ENCODE assay signal across 8 cellular contexts in the genomic region with DNA sequence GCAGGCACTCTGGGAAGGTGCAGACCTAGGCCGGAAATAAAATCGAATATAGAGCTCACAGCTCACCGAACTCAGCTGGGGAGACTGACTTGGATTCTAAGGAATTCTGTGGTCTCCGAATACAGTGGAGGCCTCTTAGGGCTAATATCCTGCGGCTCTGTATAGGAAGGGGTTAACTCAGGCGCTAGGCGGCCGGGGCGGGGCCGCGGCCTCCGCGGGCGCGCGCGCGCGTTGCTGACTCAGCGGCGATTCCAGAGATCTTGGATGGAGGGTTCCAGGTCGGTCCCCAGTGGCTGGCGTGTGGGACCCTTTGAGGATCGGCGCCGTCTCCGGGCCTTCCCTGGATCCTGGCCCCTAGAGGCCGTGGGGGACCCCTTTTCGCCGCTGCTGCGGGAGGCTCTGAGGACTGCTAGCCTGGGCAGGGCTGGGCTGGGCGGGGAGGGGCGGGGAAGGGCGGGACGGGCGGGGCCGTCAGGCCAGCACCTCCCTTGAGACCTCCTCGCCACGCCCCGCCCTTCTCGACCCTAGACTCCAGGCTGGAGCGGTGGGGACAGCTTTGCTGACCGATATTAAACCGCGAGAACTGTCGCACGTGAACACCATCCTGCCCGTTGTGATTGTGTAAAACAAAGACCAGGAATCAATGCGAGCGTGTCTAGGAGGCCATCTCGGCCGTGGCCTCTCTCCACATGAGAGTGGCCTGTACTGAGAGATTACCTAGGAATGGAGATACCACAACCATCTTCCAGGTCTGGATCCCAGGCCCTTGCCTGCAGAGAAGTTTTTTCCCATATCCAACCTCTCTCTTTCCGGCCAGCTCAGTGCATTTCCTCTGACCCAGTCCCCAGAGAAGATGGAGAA. TPM values are rescaled to one million over a fixed set of nuclear protein-coding genes. Genes with fewer than 3 reads are reported as not detected.
A peak's percentile ranks its signal among the peaks of the same experiment; 100 is the strongest.
DNase-seq lines count a peak whose midpoint lies in the region; ATAC-seq, FAIRE-seq and TF ChIP-seq lines count a peak whose summit lies in the region.

No MANE protein-coding gene starts in this region.

- peak overlapping the region; percentile 89 for H2BK5ac ChIP-seq in IMR-90 (ENCODE audit: low read depth, low read length, poor library complexity, severe bottlenecking)

- H3K14ac ChIP-seq in IMR-90 (replicated peaks; ENCODE audit: low read depth, low read length), result peak overlapping the region; percentile 72

- peaks cover 6% of the 10 kb centered on the region; the same call in 1 of the 2 replicates for H3K36me3 ChIP-seq in IMR-90 (ENCODE audit: control insufficient read depth, insufficient read depth, low read length)
- H3K36me3 ChIP-seq in OCI-LY1 (ENCODE audit: insufficient read depth, low read length), result no peaks in the 10 kb centered on the region
- H3K36me3 ChIP-seq in endothelial cell of umbilical vein (ENCODE audit: control insufficient read depth in 2 of 2, extremely low read depth in 1 of 2, insufficient read depth in 2 of 2, low read length in 2 of 2), result peaks cover 0 to 3% of the 10 kb centered on the region in 2 experiments
- peaks cover 5% of the 10 kb centered on the region for H3K36me3 ChIP-seq in mesodermal cell (ENCODE audit: control insufficient read depth, insufficient read depth, low read length)

- H4K91ac ChIP-seq in IMR-90 (ENCODE audit: insufficient read depth, low read depth, low read length), result peak overlapping the region; percentile 90

- peak overlapping the region; percentile 82 for H4K5ac ChIP-seq in IMR-90 (ENCODE audit: low read depth, low read length)

- TF ChIP-seq RAD21 in IMR-90 (IDR thresholded peaks at IDR 0.05; ENCODE audit: low read length), result no peak

- H3K9me3 ChIP-seq in IMR-90 (ENCODE audit: control insufficient read depth, insufficient read depth, low read length) (no peaks in the 10 kb centered on the region), OCI-LY1 (ENCODE audit: low read length) (no peaks in the 10 kb centered on the region), endothelial cell of umbilical vein (replicated peaks; ENCODE audit: control insufficient read depth, insufficient read depth, low read length) (no peaks in the 10 kb centered on the region), mesodermal cell (ENCODE audit: control insufficient read depth, low read length) (no peaks in the 10 kb centered on the region)

- peak overlapping the region; percentile 90 for H2BK120ac ChIP-seq in IMR-90 (ENCODE audit: low read depth, low read length)

- TF ChIP-seq CTCF in IMR-90 (conservative IDR thresholded peaks at IDR 0.05; ENCODE audit: low read depth, low read length) (no peak), OCI-LY1 (IDR thresholded peaks at IDR 0.05; ENCODE audit: low read length) (no peak), endothelial cell of umbilical vein (IDR thresholded peaks at IDR 0.05; ENCODE audit: extremely low read depth in 1 of 2, insufficient read depth in 1 of 2, low read depth in 1 of 2, low read length in 2 of 2) (no peak)

- H3K9ac ChIP-seq in IMR-90 (ENCODE audit: low read depth, low read length) (peak overlapping the region; percentile 93), OCI-LY1 (ENCODE audit: low read length) (peak overlapping the region; percentile 72), endothelial cell of umbilical vein (replicated peaks; ENCODE audit: extremely low read depth, insufficient read depth, low read length) (peak overlapping the region; percentile 62)

- H3K9me1 ChIP-seq in IMR-90 (ENCODE audit: insufficient read depth, low read length) (peaks cover 16% of the 10 kb centered on the region), endothelial cell of umbilical vein (replicated peaks; ENCODE audit: control insufficient read depth, extremely low read depth, insufficient read depth, low read length) (no peaks in the 10 kb centered on the region)

- TF ChIP-seq POLR2A in GM18505 (IDR thresholded peaks at IDR 0.05; ENCODE audit: borderline replicate concordance, extremely low read depth, insufficient read depth, insufficient read length), result peak; percentile 66
- TF ChIP-seq POLR2A in IMR-90 (IDR thresholded peaks at IDR 0.05; ENCODE audit: low read depth, low read length), result peak; percentile 30; the same call in 1 of the 2 replicates
- TF ChIP-seq POLR2A in endothelial cell of umbilical vein (IDR thresholded peaks at IDR 0.05; ENCODE audit: low read depth, low read length), result peak; percentile 0

- peak overlapping the region; percentile 89 for H3K56ac ChIP-seq in IMR-90 (ENCODE audit: extremely low read depth, insufficient read depth, low read length)

- H3K4ac ChIP-seq in IMR-90 (ENCODE audit: low read depth, low read length), result peak overlapping the region; percentile 90

- H3K9me2 ChIP-seq in OCI-LY1 (ENCODE audit: low read depth, low read length), result no peaks in the 10 kb centered on the region

- H2AK5ac ChIP-seq in IMR-90 (ENCODE audit: low read depth, low read length), result peak overlapping the region; percentile 65; the same call in 1 of the 2 replicates

- peaks cover 15 to 70% of the 10 kb centered on the region in 2 experiments; a peak in 3 of 4 replicates for H3K79me1 ChIP-seq in IMR-90 (ENCODE audit: low read depth in 1 of 2, low read length in 2 of 2)

- H3K4me1 ChIP-seq in IMR-90 (ENCODE audit: control insufficient read depth, insufficient read depth, low read length) (peaks cover 39% of the 10 kb centered on the region), OCI-LY1 (ENCODE audit: insufficient read depth, low read length, severe bottlenecking) (peaks cover 64% of the 10 kb centered on the region), endothelial cell of umbilical vein (ENCODE audit: control insufficient read depth, extremely low read depth, insufficient read depth, low read length) (peaks cover 46% of the 10 kb centered on the region), mesodermal cell (ENCODE audit: control insufficient read depth, insufficient read depth, low read length, poor library complexity, severe bottlenecking) (peaks cover 41% of the 10 kb centered on the region)

- H2AK9ac ChIP-seq in IMR-90 (replicated peaks; ENCODE audit: low read depth, low read length, poor library complexity), result peak overlapping the region; percentile 92

- H4K20me1 ChIP-seq in IMR-90 (ENCODE audit: insufficient read depth, low read length) (peaks cover 32% of the 10 kb centered on the region), OCI-LY1 (ENCODE audit: insufficient read depth, low read length) (no peaks in the 10 kb centered on the region), endothelial cell of umbilical vein (replicated peaks; ENCODE audit: control insufficient read depth, extremely low read depth, insufficient read depth, low read length) (no peaks in the 10 kb centered on the region)

- peak overlapping the region; percentile 48; the same call in 1 of the 3 replicates for H2BK15ac ChIP-seq in IMR-90 (ENCODE audit: low read depth, low read length)

- peak overlapping the region; percentile 91 for H3K18ac ChIP-seq in IMR-90 (ENCODE audit: low read depth, low read length)

- H3K27ac ChIP-seq in IMR-90 (ENCODE audit: insufficient read depth, low read length), result peak overlapping the region; percentile 99
- H3K27ac ChIP-seq in OCI-LY1 (ENCODE audit: low read depth, low read length, poor library complexity, severe bottlenecking), result peak overlapping the region; percentile 64
- peak overlapping the region; percentile 48 for H3K27ac ChIP-seq in endothelial cell of umbilical vein (ENCODE audit: insufficient read depth, low read depth, low read length)
- H3K27ac ChIP-seq in mesodermal cell (ENCODE audit: low read depth, low read length, severe bottlenecking), result peak overlapping the region; percentile 90

- H2BK20ac ChIP-seq in IMR-90 (ENCODE audit: low read depth, low read length), result peak overlapping the region; percentile 63; the same call in 1 of the 2 replicates

- peak; percentile 26 for ATAC-seq in GM18505 (IDR thresholded peaks at IDR 0.05; ENCODE audit: unreplicated experiment)
- ATAC-seq in IMR-90 (ENCODE audit: low read depth), result peak; percentile 39
- ATAC-seq in HG02623 (IDR thresholded peaks at IDR 0.05; ENCODE audit: unreplicated experiment), result no peak

- CTCF ChIA-PET in IMR-90 (lab: Yijun Ruan, JAX), result interaction anchor here (3.8 kb wide), 1 partner anchor 100 kb away, joined by 15 read pairs; no protein-coding TSS in a partner anchor
- CTCF ChIA-PET in endothelial cell of umbilical vein (lab: Charles Lee), result interaction anchor here (0.8 to 8.3 kb wide), 6 partner anchors 15 to 124 kb away, joined by 4 to 235 read pairs (median 9); a partner anchor contains a TSS

- H3K4me3 ChIP-seq in IMR-90 (ENCODE audit: insufficient read depth, low read depth, low read length) (peak overlapping the region; percentile 88), OCI-LY1 (ENCODE audit: low read depth, low read length, poor library complexity, severe bottlenecking) (peak overlapping the region; percentile 64), endothelial cell of umbilical vein (replicated peaks in 1 of 3; ENCODE audit: insufficient read depth in 1 of 3, low read depth in 1 of 3, low read length in 3 of 3) (peak overlapping the region in 2 of 3 experiments; percentile 25 to 61), mesodermal cell (ENCODE audit: extremely low read depth, insufficient read depth, low read length, poor library complexity, severe bottlenecking) (peak overlapping the region; percentile 42)

- dilution Hi-C loops in IMR-90 (cut with HindIII; ENCODE audit: low sequenced_read_pairs, unreplicated experiment) (no loop called here), endothelial cell of umbilical vein (cut with MboI; ENCODE audit: extremely low pct_ligation_motif_present, low sequenced_read_pairs) (no loop called here)

- H3K27me3 ChIP-seq in IMR-90 (ENCODE audit: control insufficient read depth, insufficient read depth, low read length) (no peaks in the 10 kb centered on the region), OCI-LY1 (ENCODE audit: insufficient read depth, low read length) (peaks cover 7% of the 10 kb centered on the region; the same call in 1 of the 2 replicates), endothelial cell of umbilical vein (ENCODE audit: control insufficient read depth in 2 of 2, insufficient read depth in 2 of 2, low read length in 2 of 2) (no peaks in the 10 kb centered on the region)

- peak overlapping the region; percentile 86 to 94 for H4K8ac ChIP-seq in IMR-90 (ENCODE audit: low read depth in 2 of 2, low read length in 2 of 2)

- no TSS peak for BruUV-seq in IMR-90 (replicated peaks; lab: Mats Ljungman, UMichigan)
- TSS peak; percentile 97 for BruUV-seq in endothelial cell of umbilical vein (replicated peaks; lab: Mats Ljungman, UMichigan)

- no peaks in the 10 kb centered on the region for H3F3A ChIP-seq in OCI-LY1 (ENCODE audit: insufficient read depth, low read length)

- intact Hi-C loops in IMR-90 (cut with micrococcal nuclease), result loop anchor here (2.0 kb wide), 1 partner anchor 69 kb away; a partner anchor contains a TSS
- intact Hi-C loops in endothelial cell of umbilical vein (cut with micrococcal nuclease), result loop anchor here (1.0 to 5.0 kb wide), 5 partner anchors 17 to 356 kb away; a partner anchor contains a TSS

- peak overlapping the region; percentile 61 for H3K23ac ChIP-seq in IMR-90 (ENCODE audit: low read depth, low read length)

- peak; percentile 92 for FAIRE-seq in endothelial cell of umbilical vein (lab: Jason Lieb, UNC)

- H3K4me2 ChIP-seq in IMR-90 (ENCODE audit: low read depth, low read length) (peak overlapping the region; percentile 95), OCI-LY1 (ENCODE audit: low read length) (peak overlapping the region; percentile 87), endothelial cell of umbilical vein (ENCODE audit: insufficient read depth, low read length) (peak overlapping the region; percentile 31)

- DNase-seq in IMR-90 (peak; percentile 73), activated T-cell treated with anti-CD3 and anti-CD28 coated beads for 24 hours (ENCODE audit: low read depth) (peak; percentile 71), endothelial cell of umbilical vein (ENCODE audit: low read depth, low spot score) (peak; percentile 81)
- DNase-seq in stimulated activated CD8-positive, alpha-beta memory T cell treated with anti-CD3 and anti-CD28 coated beads, Interleukin-15, amount 100 ng/mL, for 4 hours (ENCODE audit: low read depth in 2 of 2), result peak; percentile 46 to 56

- 1% methylated on average over 22 of the region's 53 CpGs; no CpG with 5 or more reads in 1 of the 2 experiments for WGBS in IMR-90 (ENCODE audit: extremely low coverage in 2 of 2, insufficient read length in 1 of 2), 2 experiments
- WGBS in mesodermal cell (ENCODE audit: insufficient coverage in 2 of 2), 2 experiments, result 1% methylated on average over 40 to 47 of the region's 53 CpGs

- POLR2A ChIA-PET in IMR-90 (lab: Charles Lee; ENCODE audit: unreplicated experiment), result interaction anchor here (0.6 to 1.4 kb wide), 3 partner anchors 69 to 124 kb away, joined by 3 read pairs; a partner anchor contains a TSS
- POLR2A ChIA-PET in endothelial cell of umbilical vein (lab: Charles Lee), result interaction anchor here (0.7 to 1.2 kb wide), 3 partner anchors 22 to 100 kb away, joined by 3 to 4 read pairs (median 3); a partner anchor contains a TSS

- H2AFZ ChIP-seq in IMR-90 (replicated peaks; ENCODE audit: low read length, poor library complexity) (peak overlapping the region; percentile 87), OCI-LY1 (ENCODE audit: low read length) (no peak overlapping the region), endothelial cell of umbilical vein (ENCODE audit: low read depth, low read length) (peak overlapping the region; percentile 39)

- H3K79me2 ChIP-seq in OCI-LY1 (ENCODE audit: insufficient read depth, low read length) (no peaks in the 10 kb centered on the region), endothelial cell of umbilical vein (ENCODE audit: control insufficient read depth, insufficient read depth, low read length) (no peaks in the 10 kb centered on the region)

- in situ Hi-C loops in IMR-90 (cut with MboI; ENCODE audit: low sequenced_read_pairs), result loop anchor here (25.0 kb wide), 1 partner anchor 634 kb away; no protein-coding TSS in a partner anchor

RNA-seq across cellular contexts. Expression of a gene that starts 1.4 kb away (rescaled TPM):
- 2.5 and 2.9 TPM in 2 replicates for total RNA-seq in IMR-90 (2012; rRNA removed)
- 10.5 and 13.2 TPM in 2 replicates for polyA plus RNA-seq in IMR-90 (2012; rRNA removed)
- polyA plus RNA-seq in IMR-90 (2012; cell fraction: cytosol; rRNA removed), result 10.2 and 13.4 TPM in 2 replicates
- polyA plus RNA-seq in IMR-90 (2012; cell fraction: nucleus; rRNA removed; ENCODE audit: low replicate concordance), result 19.1 and 48.9 TPM in 2 replicates
- 11.3 and 13.2 TPM in 2 replicates for total RNA-seq in endothelial cell of umbilical vein
- polyA plus RNA-seq in endothelial cell of umbilical vein, result 5.4 and 6.8 TPM in 2 replicates
- 2.4 and 3.6 TPM in 2 replicates for polyA plus RNA-seq in endothelial cell of umbilical vein (2011; cell fraction: cytosol; rRNA removed)
- polyA plus RNA-seq in endothelial cell of umbilical vein (2011; cell fraction: nucleus; rRNA removed), result 5.3 and 6.6 TPM in 2 replicates
- 5.4 and 9.0 TPM in 2 replicates for polyA plus RNA-seq in endothelial cell of umbilical vein (2012)
- 2.5 and 3.3 TPM in 2 replicates for polyA minus RNA-seq in endothelial cell of umbilical vein
- polyA minus RNA-seq in endothelial cell of umbilical vein (2011; cell fraction: cytosol; rRNA and poly(A)+ RNA removed), result 21.0 TPM
- 1.9 and 2.5 TPM in 2 replicates for polyA minus RNA-seq in endothelial cell of umbilical vein (2011; cell fraction: nucleus; rRNA and poly(A)+ RNA removed)
- polyA plus RNA-seq in mesodermal cell (2013, experiment 1 of 2), result 17.2 TPM
- polyA plus RNA-seq in mesodermal cell (2013, experiment 2 of 2), result 12.4 TPM

RNA-seq across cellular contexts. Expression of a gene that starts 3.5 kb away (rescaled TPM):
- total RNA-seq in IMR-90 (2012; rRNA removed) (0.36 and 0.56 TPM in 2 replicates), endothelial cell of umbilical vein (1.3 TPM in 1 of 2 replicates, not detected in the other)
- polyA plus RNA-seq in IMR-90 (2012; rRNA removed) (2.4 and 3.0 TPM in 2 replicates), endothelial cell of umbilical vein (1.1 and 1.4 TPM in 2 replicates)
- 2.4 and 5.9 TPM in 2 replicates for polyA plus RNA-seq in IMR-90 (2012; cell fraction: cytosol; rRNA removed)
- 6.1 and 16.6 TPM in 2 replicates for polyA plus RNA-seq in IMR-90 (2012; cell fraction: nucleus; rRNA removed; ENCODE audit: low replicate concordance)
- 0.49 and 1.0 TPM in 2 replicates for polyA plus RNA-seq in endothelial cell of umbilical vein (2011; cell fraction: cytosol; rRNA removed)
- polyA plus RNA-seq in endothelial cell of umbilical vein (2011; cell fraction: nucleus; rRNA removed), result 0.49 and 1.1 TPM in 2 replicates
- 2.1 and 4.5 TPM in 2 replicates for polyA plus RNA-seq in endothelial cell of umbilical vein (2012)
- polyA minus RNA-seq in endothelial cell of umbilical vein, result 0.36 and 0.55 TPM in 2 replicates
- not detected for polyA minus RNA-seq in endothelial cell of umbilical vein (2011; cell fraction: cytosol; rRNA and poly(A)+ RNA removed)
- 0.29 and 0.63 TPM in 2 replicates for polyA minus RNA-seq in endothelial cell of umbilical vein (2011; cell fraction: nucleus; rRNA and poly(A)+ RNA removed)
- polyA plus RNA-seq in mesodermal cell (2013, experiment 1 of 2), result 1.1 TPM
- polyA plus RNA-seq in mesodermal cell (2013, experiment 2 of 2), result 1.8 TPM

RNA-seq across cellular contexts. Expression of a gene that starts 4.2 kb away (rescaled TPM):
- 10.6 and 12.2 TPM in 2 replicates for total RNA-seq in IMR-90 (2012; rRNA removed)
- polyA plus RNA-seq in IMR-90 (2012; rRNA removed), result 72.2 and 77.0 TPM in 2 replicates
- polyA plus RNA-seq in IMR-90 (2012; cell fraction: cytosol; rRNA removed), result 58.1 and 68.2 TPM in 2 replicates
- polyA plus RNA-seq in IMR-90 (2012; cell fraction: nucleus; rRNA removed; ENCODE audit: low replicate concordance), result 165 and 241 TPM in 2 replicates
- total RNA-seq in endothelial cell of umbilical vein, result 3.6 and 44.8 TPM in 2 replicates
- polyA plus RNA-seq in endothelial cell of umbilical vein, result 26.3 and 27.3 TPM in 2 replicates
- polyA plus RNA-seq in endothelial cell of umbilical vein (2011; cell fraction: cytosol; rRNA removed), result 16.5 and 18.9 TPM in 2 replicates
- 73.5 and 81.1 TPM in 2 replicates for polyA plus RNA-seq in endothelial cell of umbilical vein (2011; cell fraction: nucleus; rRNA removed)
- 40.8 and 55.4 TPM in 2 replicates for polyA plus RNA-seq in endothelial cell of umbilical vein (2012)
- polyA minus RNA-seq in endothelial cell of umbilical vein, result 28.1 and 29.9 TPM in 2 replicates
- 1.2 TPM for polyA minus RNA-seq in endothelial cell of umbilical vein (2011; cell fraction: cytosol; rRNA and poly(A)+ RNA removed)
- 17.0 and 20.2 TPM in 2 replicates for polyA minus RNA-seq in endothelial cell of umbilical vein (2011; cell fraction: nucleus; rRNA and poly(A)+ RNA removed)
- polyA plus RNA-seq in mesodermal cell (2013, experiment 1 of 2), result 14.5 TPM
- 13.9 TPM for polyA plus RNA-seq in mesodermal cell (2013, experiment 2 of 2)

RNA-seq across cellular contexts. Expression of a gene that starts 19.1 kb away (rescaled TPM):
- total RNA-seq in IMR-90 (2012; rRNA removed) (3.3 and 3.6 TPM in 2 replicates), endothelial cell of umbilical vein (13.1 and 13.2 TPM in 2 replicates)
- polyA plus RNA-seq in IMR-90 (2012; rRNA removed) (19.4 and 24.6 TPM in 2 replicates), endothelial cell of umbilical vein (17.7 and 19.4 TPM in 2 replicates)
- polyA plus RNA-seq in IMR-90 (2012; cell fraction: cytosol; rRNA removed), result 12.0 and 21.3 TPM in 2 replicates
- 102 and 132 TPM in 2 replicates for polyA plus RNA-seq in IMR-90 (2012; cell fraction: nucleus; rRNA removed; ENCODE audit: low replicate concordance)
- polyA plus RNA-seq in endothelial cell of umbilical vein (2011; cell fraction: cytosol; rRNA removed), result 6.7 and 9.7 TPM in 2 replicates
- 52.9 and 63.6 TPM in 2 replicates for polyA plus RNA-seq in endothelial cell of umbilical vein (2011; cell fraction: nucleus; rRNA removed)
- polyA plus RNA-seq in endothelial cell of umbilical vein (2012), result 13.6 and 17.5 TPM in 2 replicates
- polyA minus RNA-seq in endothelial cell of umbilical vein, result 7.0 and 10.2 TPM in 2 replicates
- polyA minus RNA-seq in endothelial cell of umbilical vein (2011; cell fraction: cytosol; rRNA and poly(A)+ RNA removed), result 3.5 TPM
- polyA minus RNA-seq in endothelial cell of umbilical vein (2011; cell fraction: nucleus; rRNA and poly(A)+ RNA removed), result 12.4 and 16.1 TPM in 2 replicates
- 28.4 TPM for polyA plus RNA-seq in mesodermal cell (2013, experiment 1 of 2)
- polyA plus RNA-seq in mesodermal cell (2013, experiment 2 of 2), result 25.0 TPM

Comparison
In these comparisons a context has a peak if more than half of its experiments do, and no peak if none do; other contexts are left out.
1. POLR2A ChIP-seq: peak in every context shown above with its lines; median percentile 66 in GM18505; 30 in IMR-90; 0 in endothelial cell of umbilical vein.
2. H3K27ac ChIP-seq: peak in every context shown above with its lines; median percentile 99 in IMR-90; 90 in mesodermal cell; 64 in OCI-LY1; 48 in endothelial cell of umbilical vein.
3. H3K4me2 ChIP-seq: peak in every context shown above with its lines; median percentile 95 in IMR-90; 87 in OCI-LY1; 31 in endothelial cell of umbilical vein.